ENCODE assay signal across 10 cellular contexts in the genomic region with DNA sequence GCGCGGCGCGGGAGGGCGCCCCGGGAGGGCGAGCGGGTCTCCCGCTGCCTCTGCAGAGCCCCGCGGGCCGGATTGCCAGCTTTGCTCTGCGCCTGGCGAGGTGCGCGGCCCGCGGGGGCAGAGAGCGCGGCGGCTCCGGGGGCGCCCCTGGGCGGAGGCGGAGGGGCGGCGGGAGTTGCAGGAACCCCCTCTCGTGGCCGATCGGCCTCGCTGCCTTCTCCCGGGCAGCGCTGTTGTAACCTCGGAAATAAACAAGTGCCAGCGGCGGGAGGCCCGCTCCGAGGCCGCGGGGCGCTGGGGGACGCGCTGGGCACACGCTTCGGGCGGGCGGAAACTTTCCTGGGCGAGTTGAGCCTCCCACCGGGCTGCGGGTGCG. TPM values are rescaled to one million over a fixed set of nuclear protein-coding genes. Genes with fewer than 3 reads are reported as not detected.
A peak's percentile ranks its signal among the peaks of the same experiment; 100 is the strongest.
DNase-seq lines count a peak whose midpoint lies in the region; ATAC-seq and TF ChIP-seq lines count a peak whose summit lies in the region.
"Had no signal": no experiment of that assay in that cellular context is flagged by ENCODE, and none has a peak within 500 bp of the region (broad histone marks: within the 10 kb centered on the region; RNA-seq: fewer than 3 reads in every experiment).

No MANE protein-coding gene starts in this region.

- H3K36me3 ChIP-seq in suprapubic skin (no peaks in the 10 kb centered on the region), ovary (no peaks in the 10 kb centered on the region), SJCRH30 (no peaks in the 10 kb centered on the region)

- H3K27ac ChIP-seq in suprapubic skin (no peak overlapping the region), ovary (no peak overlapping the region), SJCRH30 (no peak overlapping the region)

- intact Hi-C loops in ovary (cut with DNase I): no loop called here

- H3K4me1 ChIP-seq in suprapubic skin: peaks cover 20% of the 10 kb centered on the region
- peaks cover 3% of the 10 kb centered on the region for H3K4me1 ChIP-seq in ovary (ENCODE audit: insufficient read depth)
- H3K4me1 ChIP-seq in SJCRH30: no peaks in the 10 kb centered on the region

- H3K9me3 ChIP-seq in suprapubic skin (no peaks in the 10 kb centered on the region), ovary (no peaks in the 10 kb centered on the region), SJCRH30 (replicated peaks) (no peaks in the 10 kb centered on the region)

- no peak for TF ChIP-seq CTCF in suprapubic skin (IDR thresholded peaks at IDR 0.05)
- TF ChIP-seq CTCF in ovary (IDR thresholded peaks at IDR 0.05): no peak

- DNase-seq in NCI-H2171 treated with DMSO at 0.1 percent for 48 hours (lab: John Stamatoyannopoulos, UW) (peak; percentile 2), NCI-H2171 (lab: John Stamatoyannopoulos, UW) (no peak), astrocyte of the hippocampus (ENCODE audit: low read depth, low spot score) (peak; percentile 81), suprapubic skin (ENCODE audit: low spot score in 2 of 2) (no peak), ovary (no peak), SJCRH30 (no peak)
- DNase-seq: AML-193; stimulated activated CD4-positive, alpha-beta T cell treated with anti-CD3 and anti-CD28 coated beads, Interleukin-4, amount 100 ng/mL, for 4 hours had no signal

- TF ChIP-seq POLR2A in suprapubic skin (IDR thresholded peaks at IDR 0.05) (no peak), ovary (IDR thresholded peaks at IDR 0.05) (no peak)

- 0% methylated on average over 15 of the region's 51 CpGs for WGBS in suprapubic skin
- 0 to 1% (median 0%) methylated on average over 19 to 51 of the region's 51 CpGs for WGBS in ovary, 3 donors

- ATAC-seq in HG03095 (IDR thresholded peaks at IDR 0.05; ENCODE audit: unreplicated experiment): no peak

- H3K4me3 ChIP-seq in iPS-11a (ENCODE audit: low read depth, low read length) (peak overlapping the region; percentile 45), suprapubic skin (peak overlapping the region; percentile 52), ovary (no peak overlapping the region), SJCRH30 (no peak overlapping the region)

- TF ChIP-seq EP300 in suprapubic skin (IDR thresholded peaks at IDR 0.05) (no peak), ovary (IDR thresholded peaks at IDR 0.05) (no peak)

- H3K27me3 ChIP-seq in suprapubic skin (peaks cover 84% of the 10 kb centered on the region), ovary (no peaks in the 10 kb centered on the region), SJCRH30 (peaks cover 32% of the 10 kb centered on the region)

RNA-seq across cellular contexts. Expression of gene CDH4, which starts 1.2 kb away (rescaled TPM):
- total RNA-seq in suprapubic skin (1 to 10 TPM in 3 of 4 donors, under 1 TPM in 1; 0.91 to 5.9 (median 2.6) TPM), ovary (1 to 10 TPM in 2 of 7 donors, under 1 TPM in 5; 0.15 to 4.4 (median 0.45) TPM)
- under 1 TPM; 0.12 to 0.22 TPM for polyA plus RNA-seq in ovary
- 0.06 TPM in 1 of 2 replicates, not detected in the other for total RNA-seq in SJCRH30 (2014; rRNA removed; shearing (Covaris generic))

Comparison
In these comparisons a context has a peak if more than half of its experiments do, and no peak if none do; other contexts are left out.
1. DNase-seq: peak in NCI-H2171 treated with DMSO at 0.1 percent for 48 hours (single experiment) and astrocyte of the hippocampus (single experiment); none in NCI-H2171 (single experiment), suprapubic skin (0 of 2), ovary (0 of 5) and SJCRH30 (0 of 2).
2. H3K4me3 ChIP-seq: peak in iPS-11a (single experiment) and suprapubic skin (single experiment); none in ovary (single experiment) and SJCRH30 (single experiment).